In the genomic region with DNA sequence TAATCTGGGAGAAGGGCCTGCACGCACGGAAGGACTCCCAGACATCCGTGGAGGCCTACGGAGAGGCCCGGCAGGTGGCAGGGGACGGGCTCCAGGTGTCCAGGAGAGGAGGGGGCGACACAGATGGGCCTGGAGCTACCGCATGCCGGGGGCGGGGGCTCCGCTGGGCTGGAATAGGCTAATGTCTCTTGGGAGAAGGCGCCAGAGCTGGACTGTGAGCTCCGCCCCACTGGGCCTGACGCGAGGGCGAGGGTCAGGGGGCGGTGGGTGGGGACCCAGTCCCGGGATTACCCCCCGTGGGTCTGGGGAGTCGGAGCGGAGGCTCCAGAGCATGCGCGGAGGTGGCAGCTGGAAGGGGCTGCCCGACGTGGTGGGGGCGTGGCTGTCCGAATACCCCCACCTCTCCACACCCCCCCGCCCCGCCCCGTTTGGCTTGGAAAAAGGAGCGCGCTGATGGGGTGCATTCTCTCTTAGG, we compare ENCODE assay signal across 1 cellular context.
TF ChIP-seq lines count a peak whose summit lies in the region.

No MANE protein-coding gene starts in this region.

TF ChIP-seq in WTC11, 78 proteins besides CTCF, POLR2A, EP300 and RAD21 (continued from another document):
- TF ChIP-seq, protein P1, sequence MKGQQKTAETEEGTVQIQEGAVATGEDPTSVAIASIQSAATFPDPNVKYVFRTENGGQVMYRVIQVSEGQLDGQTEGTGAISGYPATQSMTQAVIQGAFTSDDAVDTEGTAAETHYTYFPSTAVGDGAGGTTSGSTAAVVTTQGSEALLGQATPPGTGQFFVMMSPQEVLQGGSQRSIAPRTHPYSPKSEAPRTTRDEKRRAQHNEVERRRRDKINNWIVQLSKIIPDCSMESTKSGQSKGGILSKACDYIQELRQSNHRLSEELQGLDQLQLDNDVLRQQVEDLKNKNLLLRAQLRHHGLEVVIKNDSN (CRISPR knock-in tag; IDR thresholded peaks at IDR 0.05): no peak
- TF ChIP-seq, protein P2, sequence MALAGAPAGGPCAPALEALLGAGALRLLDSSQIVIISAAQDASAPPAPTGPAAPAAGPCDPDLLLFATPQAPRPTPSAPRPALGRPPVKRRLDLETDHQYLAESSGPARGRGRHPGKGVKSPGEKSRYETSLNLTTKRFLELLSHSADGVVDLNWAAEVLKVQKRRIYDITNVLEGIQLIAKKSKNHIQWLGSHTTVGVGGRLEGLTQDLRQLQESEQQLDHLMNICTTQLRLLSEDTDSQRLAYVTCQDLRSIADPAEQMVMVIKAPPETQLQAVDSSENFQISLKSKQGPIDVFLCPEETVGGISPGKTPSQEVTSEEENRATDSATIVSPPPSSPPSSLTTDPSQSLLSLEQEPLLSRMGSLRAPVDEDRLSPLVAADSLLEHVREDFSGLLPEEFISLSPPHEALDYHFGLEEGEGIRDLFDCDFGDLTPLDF (CRISPR knock-in tag; IDR thresholded peaks at IDR 0.05): no peak
- TF ChIP-seq, protein P3, sequence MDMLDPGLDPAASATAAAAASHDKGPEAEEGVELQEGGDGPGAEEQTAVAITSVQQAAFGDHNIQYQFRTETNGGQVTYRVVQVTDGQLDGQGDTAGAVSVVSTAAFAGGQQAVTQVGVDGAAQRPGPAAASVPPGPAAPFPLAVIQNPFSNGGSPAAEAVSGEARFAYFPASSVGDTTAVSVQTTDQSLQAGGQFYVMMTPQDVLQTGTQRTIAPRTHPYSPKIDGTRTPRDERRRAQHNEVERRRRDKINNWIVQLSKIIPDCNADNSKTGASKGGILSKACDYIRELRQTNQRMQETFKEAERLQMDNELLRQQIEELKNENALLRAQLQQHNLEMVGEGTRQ (CRISPR knock-in tag; IDR thresholded peaks at IDR 0.05): no peak
- TF ChIP-seq, protein P4, sequence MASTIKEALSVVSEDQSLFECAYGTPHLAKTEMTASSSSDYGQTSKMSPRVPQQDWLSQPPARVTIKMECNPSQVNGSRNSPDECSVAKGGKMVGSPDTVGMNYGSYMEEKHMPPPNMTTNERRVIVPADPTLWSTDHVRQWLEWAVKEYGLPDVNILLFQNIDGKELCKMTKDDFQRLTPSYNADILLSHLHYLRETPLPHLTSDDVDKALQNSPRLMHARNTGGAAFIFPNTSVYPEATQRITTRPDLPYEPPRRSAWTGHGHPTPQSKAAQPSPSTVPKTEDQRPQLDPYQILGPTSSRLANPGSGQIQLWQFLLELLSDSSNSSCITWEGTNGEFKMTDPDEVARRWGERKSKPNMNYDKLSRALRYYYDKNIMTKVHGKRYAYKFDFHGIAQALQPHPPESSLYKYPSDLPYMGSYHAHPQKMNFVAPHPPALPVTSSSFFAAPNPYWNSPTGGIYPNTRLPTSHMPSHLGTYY (CRISPR knock-in tag; IDR thresholded peaks at IDR 0.05): no peak
- TF ChIP-seq, protein P5, sequence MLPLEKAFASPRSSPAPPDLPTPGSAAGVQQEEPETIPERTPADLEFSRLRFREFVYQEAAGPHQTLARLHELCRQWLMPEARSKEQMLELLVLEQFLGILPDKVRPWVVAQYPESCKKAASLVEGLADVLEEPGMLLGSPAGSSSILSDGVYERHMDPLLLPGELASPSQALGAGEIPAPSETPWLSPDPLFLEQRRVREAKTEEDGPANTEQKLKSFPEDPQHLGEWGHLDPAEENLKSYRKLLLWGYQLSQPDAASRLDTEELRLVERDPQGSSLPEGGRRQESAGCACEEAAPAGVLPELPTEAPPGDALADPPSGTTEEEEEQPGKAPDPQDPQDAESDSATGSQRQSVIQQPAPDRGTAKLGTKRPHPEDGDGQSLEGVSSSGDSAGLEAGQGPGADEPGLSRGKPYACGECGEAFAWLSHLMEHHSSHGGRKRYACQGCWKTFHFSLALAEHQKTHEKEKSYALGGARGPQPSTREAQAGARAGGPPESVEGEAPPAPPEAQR (CRISPR knock-in tag; IDR thresholded peaks at IDR 0.05): no peak
- TF ChIP-seq EMX1 (CRISPR knock-in tag; IDR thresholded peaks at IDR 0.05) (no peak), RELA (CRISPR knock-in tag; IDR thresholded peaks at IDR 0.05; ENCODE audit: borderline replicate concordance) (no peak), JUN (CRISPR knock-in tag; IDR thresholded peaks at IDR 0.05) (no peak), CREB1 (CRISPR knock-in tag; IDR thresholded peaks at IDR 0.05) (no peak), CBFB (CRISPR knock-in tag; IDR thresholded peaks at IDR 0.05; ENCODE audit: low read depth) (no peak)
- TF ChIP-seq, protein P6, sequence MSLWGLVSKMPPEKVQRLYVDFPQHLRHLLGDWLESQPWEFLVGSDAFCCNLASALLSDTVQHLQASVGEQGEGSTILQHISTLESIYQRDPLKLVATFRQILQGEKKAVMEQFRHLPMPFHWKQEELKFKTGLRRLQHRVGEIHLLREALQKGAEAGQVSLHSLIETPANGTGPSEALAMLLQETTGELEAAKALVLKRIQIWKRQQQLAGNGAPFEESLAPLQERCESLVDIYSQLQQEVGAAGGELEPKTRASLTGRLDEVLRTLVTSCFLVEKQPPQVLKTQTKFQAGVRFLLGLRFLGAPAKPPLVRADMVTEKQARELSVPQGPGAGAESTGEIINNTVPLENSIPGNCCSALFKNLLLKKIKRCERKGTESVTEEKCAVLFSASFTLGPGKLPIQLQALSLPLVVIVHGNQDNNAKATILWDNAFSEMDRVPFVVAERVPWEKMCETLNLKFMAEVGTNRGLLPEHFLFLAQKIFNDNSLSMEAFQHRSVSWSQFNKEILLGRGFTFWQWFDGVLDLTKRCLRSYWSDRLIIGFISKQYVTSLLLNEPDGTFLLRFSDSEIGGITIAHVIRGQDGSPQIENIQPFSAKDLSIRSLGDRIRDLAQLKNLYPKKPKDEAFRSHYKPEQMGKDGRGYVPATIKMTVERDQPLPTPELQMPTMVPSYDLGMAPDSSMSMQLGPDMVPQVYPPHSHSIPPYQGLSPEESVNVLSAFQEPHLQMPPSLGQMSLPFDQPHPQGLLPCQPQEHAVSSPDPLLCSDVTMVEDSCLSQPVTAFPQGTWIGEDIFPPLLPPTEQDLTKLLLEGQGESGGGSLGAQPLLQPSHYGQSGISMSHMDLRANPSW (CRISPR knock-in tag; conservative IDR thresholded peaks at IDR 0.05; ENCODE audit: low read depth): no peak
- TF ChIP-seq, protein P7, sequence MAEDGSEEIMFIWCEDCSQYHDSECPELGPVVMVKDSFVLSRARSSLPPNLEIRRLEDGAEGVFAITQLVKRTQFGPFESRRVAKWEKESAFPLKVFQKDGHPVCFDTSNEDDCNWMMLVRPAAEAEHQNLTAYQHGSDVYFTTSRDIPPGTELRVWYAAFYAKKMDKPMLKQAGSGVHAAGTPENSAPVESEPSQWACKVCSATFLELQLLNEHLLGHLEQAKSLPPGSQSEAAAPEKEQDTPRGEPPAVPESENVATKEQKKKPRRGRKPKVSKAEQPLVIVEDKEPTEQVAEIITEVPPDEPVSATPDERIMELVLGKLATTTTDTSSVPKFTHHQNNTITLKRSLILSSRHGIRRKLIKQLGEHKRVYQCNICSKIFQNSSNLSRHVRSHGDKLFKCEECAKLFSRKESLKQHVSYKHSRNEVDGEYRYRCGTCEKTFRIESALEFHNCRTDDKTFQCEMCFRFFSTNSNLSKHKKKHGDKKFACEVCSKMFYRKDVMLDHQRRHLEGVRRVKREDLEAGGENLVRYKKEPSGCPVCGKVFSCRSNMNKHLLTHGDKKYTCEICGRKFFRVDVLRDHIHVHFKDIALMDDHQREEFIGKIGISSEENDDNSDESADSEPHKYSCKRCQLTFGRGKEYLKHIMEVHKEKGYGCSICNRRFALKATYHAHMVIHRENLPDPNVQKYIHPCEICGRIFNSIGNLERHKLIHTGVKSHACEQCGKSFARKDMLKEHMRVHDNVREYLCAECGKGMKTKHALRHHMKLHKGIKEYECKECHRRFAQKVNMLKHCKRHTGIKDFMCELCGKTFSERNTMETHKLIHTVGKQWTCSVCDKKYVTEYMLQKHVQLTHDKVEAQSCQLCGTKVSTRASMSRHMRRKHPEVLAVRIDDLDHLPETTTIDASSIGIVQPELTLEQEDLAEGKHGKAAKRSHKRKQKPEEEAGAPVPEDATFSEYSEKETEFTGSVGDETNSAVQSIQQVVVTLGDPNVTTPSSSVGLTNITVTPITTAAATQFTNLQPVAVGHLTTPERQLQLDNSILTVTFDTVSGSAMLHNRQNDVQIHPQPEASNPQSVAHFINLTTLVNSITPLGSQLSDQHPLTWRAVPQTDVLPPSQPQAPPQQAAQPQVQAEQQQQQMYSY (CRISPR knock-in tag; IDR thresholded peaks at IDR 0.05): no peak
- TF ChIP-seq, protein P8, sequence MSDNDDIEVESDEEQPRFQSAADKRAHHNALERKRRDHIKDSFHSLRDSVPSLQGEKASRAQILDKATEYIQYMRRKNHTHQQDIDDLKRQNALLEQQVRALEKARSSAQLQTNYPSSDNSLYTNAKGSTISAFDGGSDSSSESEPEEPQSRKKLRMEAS (CRISPR knock-in tag; IDR thresholded peaks at IDR 0.05): peak; percentile 35; the same call in 1 of the 2 replicates
- TF ChIP-seq, protein P9, sequence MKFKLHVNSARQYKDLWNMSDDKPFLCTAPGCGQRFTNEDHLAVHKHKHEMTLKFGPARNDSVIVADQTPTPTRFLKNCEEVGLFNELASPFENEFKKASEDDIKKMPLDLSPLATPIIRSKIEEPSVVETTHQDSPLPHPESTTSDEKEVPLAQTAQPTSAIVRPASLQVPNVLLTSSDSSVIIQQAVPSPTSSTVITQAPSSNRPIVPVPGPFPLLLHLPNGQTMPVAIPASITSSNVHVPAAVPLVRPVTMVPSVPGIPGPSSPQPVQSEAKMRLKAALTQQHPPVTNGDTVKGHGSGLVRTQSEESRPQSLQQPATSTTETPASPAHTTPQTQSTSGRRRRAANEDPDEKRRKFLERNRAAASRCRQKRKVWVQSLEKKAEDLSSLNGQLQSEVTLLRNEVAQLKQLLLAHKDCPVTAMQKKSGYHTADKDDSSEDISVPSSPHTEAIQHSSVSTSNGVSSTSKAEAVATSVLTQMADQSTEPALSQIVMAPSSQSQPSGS (CRISPR knock-in tag; IDR thresholded peaks at IDR 0.05; ENCODE audit: borderline replicate concordance, low read depth): no peak; the same call in 1 of the 2 replicates
